ENCODE assay signal across 8 cellular contexts in genomic region chr20:32474967-32475819, GRCh38.
DNase-seq lines count a peak whose midpoint lies in the region; ATAC-seq, FAIRE-seq and TF ChIP-seq lines count a peak whose summit lies in the region.

No MANE protein-coding gene starts in this region.

- DNase-seq in CD1c-positive myeloid dendritic cell (ENCODE audit: extremely low spot score) (peak; percentile 41), HT-29 (ENCODE audit: low spot score) (peak; percentile 95), left cardiac atrium (peak; percentile 95), pancreas (peak; percentile 74 to 89 (median 85)), NK-92 (lab: John Stamatoyannopoulos, UW; ENCODE audit: unreplicated experiment) (no peak), AML-193 (lab: John Stamatoyannopoulos, UW) (no peak), T-helper 9 cell (no peak)

- H3K27ac ChIP-seq in angular gyrus (ENCODE audit: low read depth, low read length) (peak overlapping the region; percentile 83), pancreas (peak overlapping the region; percentile 56 to 74 (median 68))

- ATAC-seq in left cardiac atrium (peak; percentile 93 to 95), pancreas (peak; percentile 62 to 83 (median 77))

- H3K36me3 ChIP-seq in pancreas = peaks cover 0 to 7% (median 0%) of the 10 kb centered on the region in 3 donors

- intact Hi-C loops in left cardiac atrium (cut with DNase I) (no loop called here), pancreas (cut with DNase I) (no loop called here)

- peaks cover 48 to 66% (median 63%) of the 10 kb centered on the region in 3 donors for H3K4me1 ChIP-seq in pancreas

- no peak for TF ChIP-seq CTCF in pancreas (IDR thresholded peaks at IDR 0.05)

- no peak for FAIRE-seq in pancreas (lab: Jason Lieb, UNC)

- 6% methylated on average over 23 to 28 of the region's 28 CpGs for WGBS in pancreas, 2 donors

- H3K9me3 ChIP-seq in pancreas = no peaks in the 10 kb centered on the region

- peak overlapping the region in 2 of 4 donors; percentile 20 to 31 for H3K4me3 ChIP-seq in pancreas

- H3K27me3 ChIP-seq in pancreas = no peaks in the 10 kb centered on the region

Comparison
In these comparisons a context has a peak if more than half of its experiments do, and no peak if none do; other contexts are left out.
1. DNase-seq: peak in CD1c-positive myeloid dendritic cell (single experiment), HT-29 (single experiment), left cardiac atrium (single experiment) and pancreas (6 of 6); none in NK-92 (single experiment), AML-193 (0 of 2) and T-helper 9 cell (single experiment).